18 cellular contexts compared by ENCODE assay signal in the genomic region with DNA sequence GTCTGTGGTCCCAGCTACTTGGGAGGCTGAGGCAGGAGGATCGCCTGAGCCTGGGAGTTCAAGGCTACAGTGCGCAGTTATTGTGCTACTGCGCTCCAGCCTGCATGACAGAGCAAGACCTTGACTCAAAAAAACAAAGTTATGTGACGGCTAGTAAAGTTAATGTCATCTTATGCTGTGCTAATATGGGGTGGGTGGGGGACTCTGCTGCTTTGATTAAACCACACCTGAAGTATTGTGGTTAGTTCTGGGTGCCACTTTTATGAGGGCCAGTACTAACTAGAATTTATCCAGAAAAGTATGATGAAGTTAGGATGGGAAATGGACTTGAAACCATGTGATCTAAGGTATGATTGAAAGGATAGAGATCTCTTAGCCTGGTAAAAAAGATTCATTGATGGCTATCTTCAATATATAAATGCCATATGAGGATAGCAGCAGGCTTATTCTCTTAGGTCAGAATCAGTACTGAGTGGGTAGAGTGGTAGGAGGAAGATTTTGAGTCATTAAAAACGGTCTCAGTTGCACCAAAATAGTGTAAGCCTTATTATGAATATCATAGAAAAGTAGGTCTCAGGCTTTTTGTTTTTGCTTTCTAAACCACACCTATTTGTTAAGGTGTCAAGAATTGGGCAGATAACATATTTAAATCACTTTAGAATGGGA. TPM values are rescaled to one million over a fixed set of nuclear protein-coding genes. Genes with fewer than 3 reads are reported as not detected.
DNase-seq lines count a peak whose midpoint lies in the region; ATAC-seq and TF ChIP-seq lines count a peak whose summit lies in the region.
"Had no signal": no experiment of that assay in that cellular context is flagged by ENCODE, and none has a peak within 500 bp of the region (broad histone marks: within the 10 kb centered on the region; RNA-seq: fewer than 3 reads in every experiment).

No MANE protein-coding gene starts in this region.

- H3K27ac Mint-ChIP-seq in activated naive CD4-positive, alpha-beta T cell treated with anti-CD3 and anti-CD28 coated beads, Interleukin-2, amount 50 U/mL, for 24 hours = peak overlapping the region; percentile 39
- no peak overlapping the region for H3K27ac Mint-ChIP-seq in activated naive CD4-positive, alpha-beta T cell treated with anti-CD3 and anti-CD28 coated beads for 36 hours

- H3K4me3 Mint-ChIP-seq in activated naive CD4-positive, alpha-beta T cell treated with anti-CD3 and anti-CD28 coated beads, Interleukin-2, amount 50 U/mL, for 24 hours = peak overlapping the region; percentile 43
- no peak overlapping the region for H3K4me3 Mint-ChIP-seq in activated naive CD4-positive, alpha-beta T cell treated with anti-CD3 and anti-CD28 coated beads for 36 hours

- no peak overlapping the region for H3K4me3 ChIP-seq in left lung
- H3K4me3 ChIP-seq in vagina = peak overlapping the region in 1 of 2 donors; percentile 16
- H3K4me3 ChIP-seq: K562, psoas muscle had no signal

- no peak for TF ChIP-seq POLR2A in vagina (IDR thresholded peaks at IDR 0.05)

- H3K4me1 Mint-ChIP-seq in activated naive CD4-positive, alpha-beta T cell treated with anti-CD3 and anti-CD28 coated beads, Interleukin-2, amount 50 U/mL, for 24 hours = peaks cover 74% of the 10 kb centered on the region
- peaks cover 59% of the 10 kb centered on the region for H3K4me1 Mint-ChIP-seq in activated naive CD4-positive, alpha-beta T cell treated with anti-CD3 and anti-CD28 coated beads for 36 hours (ENCODE audit: low read depth)

- H3K9me3 ChIP-seq in left lung = no peaks in the 10 kb centered on the region
- no peaks in the 10 kb centered on the region for H3K9me3 ChIP-seq in vagina
- H3K9me3 ChIP-seq: psoas muscle had no signal

- TF ChIP-seq CTCF in VCaP (conservative IDR thresholded peaks at IDR 0.05) (no peak), left lung (IDR thresholded peaks at IDR 0.05) (no peak), vagina (IDR thresholded peaks at IDR 0.05) (no peak)

- CTCF ChIA-PET in activated naive CD4-positive, alpha-beta T cell treated with anti-CD3 and anti-CD28 coated beads for 36 hours (lab: Charles Lee) = interaction anchor here (0.7 to 1.6 kb wide), 3 partner anchors 32 to 64 kb away, joined by 3 to 7 read pairs (median 4); no protein-coding TSS in a partner anchor

- H3K36me3 ChIP-seq in left lung (peaks cover 0 to 40% of the 10 kb centered on the region in 2 donors), vagina (peaks cover 0 to under 1% of the 10 kb centered on the region in 2 donors)

- H3K4me1 ChIP-seq in left lung (peaks cover 24 to 81% of the 10 kb centered on the region in 2 donors), vagina (peaks cover 82% of the 10 kb centered on the region)

- no peak for DNase-seq in activated naive CD4-positive, alpha-beta T cell treated with anti-CD3 and anti-CD28 coated beads for 36 hours
- no peak for DNase-seq in left lung
- no peak for DNase-seq in vagina (ENCODE audit: extremely low spot score in 2 of 2)
- no peak for DNase-seq in SW 1271 (lab: John Stamatoyannopoulos, UW)
- DNase-seq in stimulated activated CD4-positive, alpha-beta T cell treated with anti-CD3 and anti-CD28 coated beads, Interleukin-1b, Interleukin-23, amount 100 ng/mL, for 48 hours = no peak
- no peak for DNase-seq in NK-92 treated with Interleukin-12 subunit alpha and Interleukin-12 subunit beta, amount 100 ng/mL, for 24 hours (lab: John Stamatoyannopoulos, UW)
- DNase-seq: AML-193; EL; foreskin melanocyte; midbrain; NCI-H187; NCI-H524 treated with DMSO at 0.1 percent for 48 hours; psoas muscle; stimulated activated CD4-positive, alpha-beta T cell treated with anti-CD3 and anti-CD28 coated beads, Interleukin-15, amount 100 ng/mL, for 24 hours had no signal

- no peak for ATAC-seq in left lung
- ATAC-seq: K562, psoas muscle, Right ventricle myocardium inferior had no signal

- H3K36me3 Mint-ChIP-seq in activated naive CD4-positive, alpha-beta T cell treated with anti-CD3 and anti-CD28 coated beads, Interleukin-2, amount 50 U/mL, for 24 hours = no peaks in the 10 kb centered on the region
- H3K36me3 Mint-ChIP-seq in activated naive CD4-positive, alpha-beta T cell treated with anti-CD3 and anti-CD28 coated beads for 36 hours (ENCODE audit: low read depth) = peaks cover 11% of the 10 kb centered on the region

- intact Hi-C loops in activated naive CD4-positive, alpha-beta T cell treated with anti-CD3 and anti-CD28 coated beads for 36 hours (cut with micrococcal nuclease) = loop anchor here (10.0 kb wide), 1 partner anchor 585 kb away; no protein-coding TSS in a partner anchor
- intact Hi-C loops in left lung (cut with DNase I) = no loop called here
- intact Hi-C loops in vagina (cut with DNase I) = no loop called here

- H3K27me3 Mint-ChIP-seq in activated naive CD4-positive, alpha-beta T cell treated with anti-CD3 and anti-CD28 coated beads, Interleukin-2, amount 50 U/mL, for 24 hours = no peaks in the 10 kb centered on the region
- H3K27me3 Mint-ChIP-seq in activated naive CD4-positive, alpha-beta T cell treated with anti-CD3 and anti-CD28 coated beads for 36 hours (ENCODE audit: low read depth) = no peaks in the 10 kb centered on the region

- H3K9me3 Mint-ChIP-seq in activated naive CD4-positive, alpha-beta T cell treated with anti-CD3 and anti-CD28 coated beads, Interleukin-2, amount 50 U/mL, for 24 hours = no peaks in the 10 kb centered on the region
- H3K9me3 Mint-ChIP-seq in activated naive CD4-positive, alpha-beta T cell treated with anti-CD3 and anti-CD28 coated beads for 36 hours = no peaks in the 10 kb centered on the region

- H3K27me3 ChIP-seq in left lung (no peaks in the 10 kb centered on the region), vagina (no peaks in the 10 kb centered on the region)

- H3K27ac ChIP-seq in VCaP (0 out of 2 replicates have a peak overlapping the region, but pooled peaks have one; percentile 7), left lung (peak overlapping the region; percentile 0 to 42), vagina (peak overlapping the region; percentile 100)
- H3K27ac ChIP-seq: psoas muscle had no signal

RNA-seq across cellular contexts. Expression of a gene that starts 5.6 kb away (rescaled TPM):
- total RNA-seq in activated naive CD4-positive, alpha-beta T cell treated with anti-CD3 and anti-CD28 coated beads for 36 hours = 100 to 1,000 TPM; 112 to 118 TPM
- total RNA-seq in left lung (100 to 1,000 TPM; 264 to 294 TPM), vagina (158 TPM)

Comparison
In these comparisons a context has a peak if more than half of its experiments do, and no peak if none do; other contexts are left out.
1. H3K27ac ChIP-seq: peak in every context shown above with its lines; median percentile 100 in vagina; 21 in left lung; 7 in VCaP.